9 cellular contexts compared by ENCODE assay signal in genomic region chr10:34292675-34293074, GRCh38.
"Had no signal": no experiment of that assay in that cellular context is flagged by ENCODE, and none has a peak within 500 bp of the region (broad histone marks: within the 10 kb centered on the region; RNA-seq: fewer than 3 reads in every experiment).

No MANE protein-coding gene starts in this region.

- ATAC-seq: left colon; naive thymus-derived CD4-positive, alpha-beta T cell had no signal

- H3K9me3 ChIP-seq: neutrophil, stomach, thoracic aorta had no signal

- H3K36me3 ChIP-seq: neutrophil, stomach, thoracic aorta had no signal

- DNase-seq: activated naive CD4-positive, alpha-beta T cell treated with anti-CD3 and anti-CD28 coated beads, Interleukin-2, amount 50 U/mL, for 16 hours; head of caudate nucleus; left colon; naive thymus-derived CD4-positive, alpha-beta T cell; retina; stomach had no signal

- H3K27ac ChIP-seq: neutrophil, stomach had no signal

- H3K27me3 ChIP-seq: neutrophil, stomach had no signal

- H3K4me3 ChIP-seq: lung, stomach, thoracic aorta had no signal
